Comparison of ENCODE assay signal across 14 cellular contexts in the genomic region with DNA sequence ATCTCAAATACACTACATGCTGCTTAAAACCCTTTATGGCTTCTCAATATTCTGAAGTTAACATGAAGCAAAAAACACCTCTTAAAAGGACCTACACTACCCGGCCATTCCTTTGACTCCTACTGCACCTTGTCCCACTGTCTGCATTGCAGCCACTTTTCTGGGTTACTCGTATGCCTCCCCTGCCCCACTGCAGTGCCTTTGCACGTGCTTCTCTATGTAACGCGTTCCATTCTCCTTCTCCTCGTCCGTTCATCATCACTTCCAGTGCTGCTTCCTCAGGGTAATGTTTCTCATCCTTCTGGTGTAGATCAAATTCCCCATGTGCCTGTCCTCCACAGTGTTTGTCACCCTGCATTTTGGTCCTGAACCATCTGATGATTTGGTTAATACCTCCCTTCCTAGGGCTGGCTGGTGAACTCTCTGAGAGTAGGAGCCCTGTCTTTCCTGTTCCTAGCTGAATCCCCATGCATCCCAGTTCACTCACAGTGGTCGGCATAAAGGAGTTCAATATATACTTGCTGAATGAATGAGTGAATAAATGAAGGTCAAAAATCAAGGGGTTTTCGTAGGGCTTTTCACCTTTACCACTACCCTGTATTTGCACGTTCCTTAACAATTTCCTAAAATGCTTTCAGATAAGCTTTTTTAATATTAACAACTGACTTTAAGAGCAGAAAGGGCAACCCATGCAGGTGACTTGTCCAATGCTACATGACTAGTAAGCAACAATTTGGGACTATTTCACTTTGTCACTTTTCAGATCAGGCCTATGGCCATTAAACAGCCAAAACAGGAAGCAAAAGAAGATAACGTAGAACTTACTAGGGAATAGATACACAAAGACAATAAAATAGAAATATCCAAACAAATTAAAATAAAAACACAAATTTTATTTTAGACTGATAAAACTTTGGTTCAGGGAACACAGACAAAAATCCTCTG. TPM values are rescaled to one million over a fixed set of nuclear protein-coding genes. Genes with fewer than 3 reads are reported as not detected.
DNase-seq lines count a peak whose midpoint lies in the region; ATAC-seq, FAIRE-seq and TF ChIP-seq lines count a peak whose summit lies in the region.
"Had no signal": no experiment of that assay in that cellular context is flagged by ENCODE, and none has a peak within 500 bp of the region (broad histone marks: within the 10 kb centered on the region; RNA-seq: fewer than 3 reads in every experiment).

No MANE protein-coding gene starts in this region.

- H3K9me3 ChIP-seq in heart left ventricle (no peaks in the 10 kb centered on the region), right atrium auricular region (no peaks in the 10 kb centered on the region), SK-N-MC (ENCODE audit: low read depth, low read length) (no peaks in the 10 kb centered on the region), HepG2 (ENCODE audit: low read length) (no peaks in the 10 kb centered on the region), transverse colon (no peaks in the 10 kb centered on the region)

- peak overlapping the region; percentile 88 for H3K4me2 ChIP-seq in HepG2 (ENCODE audit: low read depth, low read length)

- POLR2A ChIA-PET in HepG2 (lab: Yijun Ruan, JAX), result interaction anchor here (2.8 kb wide), 1 partner anchor 153 kb away, joined by 19 read pairs; no protein-coding TSS in a partner anchor

- TF ChIP-seq EP300 in HepG2 (IDR thresholded peaks at IDR 0.05; ENCODE audit: low read depth in 2 of 2, low read length in 2 of 2) (no peak), HepG2 (CRISPR knock-in tag; IDR thresholded peaks at IDR 0.05; ENCODE audit: borderline replicate concordance) (no peak), transverse colon (IDR thresholded peaks at IDR 0.05; ENCODE audit: low read depth) (no peak)

- peaks cover 15% of the 10 kb centered on the region for H4K20me1 ChIP-seq in HepG2 (ENCODE audit: insufficient read depth, low read length)

- no peak overlapping the region for H2AFZ ChIP-seq in HepG2 (ENCODE audit: low read length)

- H3K4me1 ChIP-seq in heart left ventricle (peaks cover 0 to 30% (median 14%) of the 10 kb centered on the region in 12 donors), right atrium auricular region (peaks cover 0 to 12% of the 10 kb centered on the region in 2 donors), HepG2 (ENCODE audit: insufficient read depth, low read length) (peaks cover 16% of the 10 kb centered on the region), transverse colon (peaks cover 3 to 24% (median 19%) of the 10 kb centered on the region in 4 donors)

- BruUV-seq in HepG2 (replicated peaks; lab: Mats Ljungman, UMichigan), result no TSS peak

- intact Hi-C loops in heart left ventricle (cut with DNase I), result loop anchor here in 1 of 10 donors (5.0 kb wide), 2 partner anchors 237 to 577 kb away; a partner anchor contains a TSS
- intact Hi-C loops in HepG2 (cut with micrococcal nuclease; ENCODE audit: unreplicated experiment), result loop anchor here (5.0 to 10.0 kb wide), 2 partner anchors 153 to 234 kb away; no protein-coding TSS in a partner anchor
- intact Hi-C loops in transverse colon (cut with DNase I; ENCODE audit: low total_unique reads), result no loop called here

- H3K36me3 ChIP-seq in heart left ventricle (no peaks in the 10 kb centered on the region), right atrium auricular region (no peaks in the 10 kb centered on the region), SK-N-MC (ENCODE audit: insufficient read depth, low read length) (no peaks in the 10 kb centered on the region), HepG2 (replicated peaks in 1 of 2; ENCODE audit: control insufficient read depth in 1 of 2, insufficient read depth in 2 of 2, low read length in 2 of 2) (no peaks in the 10 kb centered on the region), transverse colon (no peaks in the 10 kb centered on the region)

- TF ChIP-seq CTCF in heart left ventricle (IDR thresholded peaks at IDR 0.05), result no peak
- no peak for TF ChIP-seq CTCF in right atrium auricular region (IDR thresholded peaks at IDR 0.05)
- TF ChIP-seq CTCF in HepG2 (CRISPR knock-in tag; IDR thresholded peaks at IDR 0.05), result no peak
- no peak for TF ChIP-seq CTCF in transverse colon (IDR thresholded peaks at IDR 0.05)

- ATAC-seq in heart left ventricle (no peak), HepG2 (no peak), GM21717 (IDR thresholded peaks at IDR 0.05; ENCODE audit: unreplicated experiment) (no peak)
- ATAC-seq: T-cell had no signal

- CTCF ChIA-PET in HepG2 (lab: Yijun Ruan, JAX; ENCODE audit: low intra/inter-chr PET ratio, low total read pairs), result no interaction called here

- TF ChIP-seq POLR2A in heart left ventricle (IDR thresholded peaks at IDR 0.05), result no peak
- no peak for TF ChIP-seq POLR2A in HepG2 (IDR thresholded peaks at IDR 0.05; ENCODE audit: insufficient read depth in 1 of 2, low read depth in 2 of 2, low read length in 2 of 2)
- TF ChIP-seq POLR2A in transverse colon (IDR thresholded peaks at IDR 0.05), result no peak

- H3K4me3 ChIP-seq in heart left ventricle, result peak overlapping the region in 8 of 12 donors; percentile 71 to 95 (median 90)
- no peak overlapping the region for H3K4me3 ChIP-seq in right atrium auricular region
- H3K4me3 ChIP-seq in SK-N-MC, result peak overlapping the region; percentile 84
- H3K4me3 ChIP-seq in HepG2 (replicated peaks in 1 of 3; ENCODE audit: insufficient read depth in 1 of 3, low read depth in 2 of 3, low read length in 3 of 3), result peak overlapping the region; percentile 60 to 91 (median 65); a peak in 3 of 6 replicates
- H3K4me3 ChIP-seq in transverse colon, result peak overlapping the region in 1 of 4 donors; percentile 85

- H3K27ac ChIP-seq in heart left ventricle, result peak overlapping the region in 2 of 12 donors; percentile 98 to 100
- no peak overlapping the region for H3K27ac ChIP-seq in right atrium auricular region
- no peak overlapping the region for H3K27ac ChIP-seq in SK-N-MC
- H3K27ac ChIP-seq in HepG2 (ENCODE audit: extremely low read length, insufficient read depth, low read length), result no peak overlapping the region
- H3K27ac ChIP-seq in transverse colon, result peak overlapping the region in 3 of 4 donors; percentile 95 to 98 (median 97)

- H3K27me3 ChIP-seq in heart left ventricle (no peaks in the 10 kb centered on the region), right atrium auricular region (no peaks in the 10 kb centered on the region), HepG2 (ENCODE audit: control insufficient read depth in 1 of 2, insufficient read depth in 2 of 2, low read length in 2 of 2) (no peaks in the 10 kb centered on the region; a peak in 1 of 5 replicates), transverse colon (no peaks in the 10 kb centered on the region)

- TF ChIP-seq RAD21 in HepG2 (CRISPR knock-in tag; IDR thresholded peaks at IDR 0.05), result no peak

- no peak for DNase-seq in heart left ventricle
- no peak for DNase-seq in right atrium auricular region (ENCODE audit: low spot score)
- DNase-seq in SK-N-MC (ENCODE audit: low read depth, low spot score), result no peak
- no peak for DNase-seq in HepG2 (ENCODE audit: low spot score)
- no peak for DNase-seq in transverse colon
- DNase-seq in NCI-H2081 (lab: John Stamatoyannopoulos, UW), result no peak
- DNase-seq in mucosa of gallbladder (ENCODE audit: low spot score), result no peak
- DNase-seq: activated CD8-positive, alpha-beta memory T cell treated with anti-CD3 and anti-CD28 coated beads for 24 hours; activated naive CD8-positive, alpha-beta T cell treated with anti-CD3 and anti-CD28 coated beads for 36 hours; effector CD8-positive, alpha-beta T cell; NCI-H510A treated with DMSO at 0.1 percent for 48 hours; stimulated activated CD4-positive, alpha-beta T cell treated with anti-CD3 and anti-CD28 coated beads, Interleukin-12 subunit alpha, Interleukin-12 subunit beta, amount 100 ng/mL, for 4 hours; T-cell had no signal

- H3K9ac ChIP-seq in SK-N-MC (ENCODE audit: insufficient read length) (no peak overlapping the region), HepG2 (ENCODE audit: insufficient read depth, low read depth, low read length) (peak overlapping the region; percentile 88; the same call in 1 of the 2 replicates)

- FAIRE-seq in HepG2 (lab: Jason Lieb, UNC), result no peak

- H3K79me2 ChIP-seq in HepG2 (ENCODE audit: insufficient read depth, low read length), result peaks cover 36% of the 10 kb centered on the region

- in situ Hi-C loops in HepG2 (cut with HindIII; ENCODE audit: extremely low pct_ligation_motif_present, low pct_unique_long_range_greater_than_20kb) (no loop called here), transverse colon (cut with MboI; ENCODE audit: low pct_ligation_motif_present in 1 of 4, low pct_unique_long_range_greater_than_20kb in 1 of 4, low sequenced_read_pairs in 3 of 4) (no loop called here)

- WGBS in heart left ventricle, 4 donors, result 92 to 96% (median 94%) methylated on average over 11 of the region's 11 CpGs
- 92% methylated on average over 11 of the region's 11 CpGs for WGBS in HepG2 (ENCODE audit: low lambda C conversion rate)
- WGBS in transverse colon (ENCODE audit: low coverage in 1 of 2), 2 donors, result 90 to 94% methylated on average over 10 to 11 of the region's 11 CpGs

RNA-seq across cellular contexts. Expression of a gene that starts 2.4 kb away (rescaled TPM):
- total RNA-seq in heart left ventricle, result 100 to 1,000 TPM in 3 of 9 donors, 10 to 100 TPM in 6; 67.4 to 109 (median 92.1) TPM
- polyA plus RNA-seq in heart left ventricle, result 10 to 100 TPM; 30.2 to 78.4 TPM
- 10 to 100 TPM; 78.0 to 87.5 TPM for total RNA-seq in right atrium auricular region
- total RNA-seq in HepG2 (2016; rRNA removed; fragmentation: Illumina TruSeq; extraction: Trizol), result 160 and 205 TPM in 2 replicates
- 106 and 107 TPM in 2 replicates for total RNA-seq in HepG2 (2016; cell fraction: cytosol; rRNA removed; fragmentation: Illumina TruSeq; extraction: Trizol; ENCODE audit: low read depth)
- total RNA-seq in HepG2 (2016; cell fraction: insoluble cytoplasmic fraction; rRNA removed; fragmentation: Illumina TruSeq; extraction: Trizol), result 157 and 195 TPM in 2 replicates
- total RNA-seq in HepG2 (2016; cell fraction: membrane; rRNA removed; fragmentation: Illumina TruSeq; extraction: Trizol), result 71.4 and 88.4 TPM in 2 replicates
- total RNA-seq in HepG2 (2016; cell fraction: nucleus; rRNA removed; fragmentation: Illumina TruSeq; extraction: Trizol), result 201 and 264 TPM in 2 replicates
- 73.6 and 85.0 TPM in 2 replicates for polyA plus RNA-seq in HepG2 (2011; rRNA removed)
- polyA plus RNA-seq in HepG2 (2011; cell fraction: cytosol; rRNA removed), result 39.4 and 56.2 TPM in 2 replicates
- polyA plus RNA-seq in HepG2 (2011; cell fraction: nucleus; rRNA removed), result 29.8 and 34.6 TPM in 2 replicates
- 70.0 and 96.2 TPM in 2 replicates for polyA plus RNA-seq in HepG2 (2012)
- polyA plus RNA-seq in HepG2 (2016; cell fraction: cytosol; fragmentation: Illumina TruSeq; extraction: Trizol; ENCODE audit: low read depth), result 15.6 and 15.8 TPM in 2 replicates
- polyA plus RNA-seq in HepG2 (2016; cell fraction: insoluble cytoplasmic fraction; fragmentation: Illumina TruSeq; extraction: Trizol; ENCODE audit: low read depth), result 107 and 116 TPM in 2 replicates
- polyA plus RNA-seq in HepG2 (2016; cell fraction: membrane; fragmentation: Illumina TruSeq; extraction: Trizol; ENCODE audit: low read depth), result 37.8 and 48.6 TPM in 2 replicates
- polyA plus RNA-seq in HepG2 (2016; cell fraction: nucleus; fragmentation: Illumina TruSeq; extraction: Trizol; ENCODE audit: insufficient read depth, low read depth), result 192 and 216 TPM in 2 replicates
- 83.7 and 110 TPM in 2 replicates for polyA minus RNA-seq in HepG2 (2011; rRNA and poly(A)+ RNA removed; ENCODE audit: low replicate concordance)
- 109 and 110 TPM in 2 replicates for polyA minus RNA-seq in HepG2 (2011; cell fraction: cytosol; rRNA and poly(A)+ RNA removed)
- 136 and 160 TPM in 2 replicates for polyA minus RNA-seq in HepG2 (2011; cell fraction: nucleus; rRNA and poly(A)+ RNA removed)
- total RNA-seq in transverse colon, result 100 to 1,000 TPM in 1 of 4 donors, 10 to 100 TPM in 3; 32.8 to 128 (median 60.9) TPM
- total RNA-seq in mucosa of gallbladder, result 123 TPM

Comparison
In these comparisons a context has a peak if more than half of its experiments do, and no peak if none do; other contexts are left out.
1. H3K4me3 ChIP-seq: peak in heart left ventricle (8 of 12), SK-N-MC (single experiment) and HepG2 (3 of 3); none in right atrium auricular region (0 of 2).
2. H3K27ac ChIP-seq: peak in transverse colon (3 of 4); none in right atrium auricular region (0 of 2), SK-N-MC (single experiment) and HepG2 (single experiment).